ENCODE assay signal across 8 cellular contexts in the genomic region with DNA sequence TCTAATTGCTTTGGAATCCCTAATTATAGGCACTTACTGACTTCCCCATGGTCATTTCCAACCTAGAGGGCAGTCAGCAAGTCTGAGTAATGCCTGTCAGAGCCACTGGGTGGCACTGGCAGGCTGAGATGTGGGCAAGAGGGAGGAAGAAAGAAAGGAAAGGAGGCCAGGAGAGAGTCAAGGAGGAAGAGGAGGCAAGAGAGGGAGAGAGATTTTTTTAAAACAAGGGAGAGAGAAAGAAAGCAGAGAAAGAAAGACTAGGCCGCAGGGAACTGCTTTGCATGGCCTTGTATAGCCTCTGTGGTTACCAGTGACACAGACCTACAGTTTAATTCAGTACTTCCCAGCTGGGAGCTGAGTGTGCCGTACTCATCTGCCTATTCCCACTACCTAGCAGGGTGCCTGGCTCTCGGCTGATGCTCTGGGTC.
DNase-seq lines count a peak whose midpoint lies in the region; ATAC-seq, FAIRE-seq and TF ChIP-seq lines count a peak whose summit lies in the region.

No MANE protein-coding gene starts in this region.

- in situ Hi-C loops in GM12878 (cut with MboI), result loop anchor here (25.0 kb wide), 1 partner anchor 1118 kb away; no protein-coding TSS in a partner anchor

- TF ChIP-seq RAD21 in GM12878 (IDR thresholded peaks at IDR 0.05; ENCODE audit: insufficient read depth, low read depth, low read length), result peak; percentile 100

- ATAC-seq in GM19452 (IDR thresholded peaks at IDR 0.05; ENCODE audit: unreplicated experiment) (peak; percentile 80), GM12878 (peak; percentile 94), GM21825 (IDR thresholded peaks at IDR 0.05; ENCODE audit: unreplicated experiment) (no peak)

- peak; percentile 77 for DNase-seq in Calu3
- DNase-seq in HPDE6-E6E7 (ENCODE audit: extremely low spot score), result peak; percentile 48
- peak in 4 of 5 experiments; percentile 28 to 42 (median 32) for DNase-seq in T-helper 2 cell
- DNase-seq in GM12878 (ENCODE audit: low read depth, low spot score), result peak; percentile 30
- peak; percentile 29 for DNase-seq in iPS DF 6.9 (ENCODE audit: low read depth, low spot score)
- peak; percentile 48 for DNase-seq in stimulated activated CD4-positive, alpha-beta T cell treated with anti-CD3 and anti-CD28 coated beads, Interleukin-12 subunit alpha, Interleukin-12 subunit beta, amount 100 ng/mL, for 4 hours

- RAD21 ChIA-PET in GM12878 (lab: Charles Lee; ENCODE audit: unreplicated experiment), result interaction anchor here (0.5 to 4.9 kb wide), 28 partner anchors 16 to 1126 kb away, joined by 3 to 55 read pairs (median 4); partner anchors contain the start of gene EGR2

- H3K36me3 Mint-ChIP-seq in Calu3 (ENCODE audit: insufficient read depth, unreplicated experiment), result no peaks in the 10 kb centered on the region

- H3K79me2 ChIP-seq in GM12878 (ENCODE audit: control insufficient read depth, insufficient read depth, low read length), result no peaks in the 10 kb centered on the region

- intact Hi-C loops in Calu3 (cut with micrococcal nuclease; ENCODE audit: unreplicated experiment) (loop anchor here (1.0 to 5.0 kb wide), 5 partner anchors 102 to 564 kb away; partner anchors contain the start of gene EGR2), GM12878 (cut with micrococcal nuclease; ENCODE audit: unreplicated experiment) (loop anchor here (1.0 to 10.0 kb wide), 6 partner anchors 157 to 1131 kb away; no protein-coding TSS in a partner anchor)

- BruUV-seq in Calu3 (replicated peaks; lab: Mats Ljungman, UMichigan), result no TSS peak
- no TSS peak for BruUV-seq in GM12878 (replicated peaks; lab: Mats Ljungman, UMichigan)

- H3K27ac ChIP-seq in GM12878 (ENCODE audit: control insufficient read depth, insufficient read depth) (no peak overlapping the region), iPS DF 6.9 (ENCODE audit: low read length) (no peak overlapping the region)

- no peak overlapping the region for H3K9ac ChIP-seq in GM12878 (ENCODE audit: control insufficient read depth, insufficient read depth, low read length)

- peak; percentile 70 for FAIRE-seq in GM12878 (lab: Jason Lieb, UNC)

- no peak overlapping the region for H3K4me3 Mint-ChIP-seq in Calu3 (ENCODE audit: low read depth, unreplicated experiment)

- TF ChIP-seq POLR2A in GM12878 (IDR thresholded peaks at IDR 0.05; ENCODE audit: low read depth, low read length), result no peak

- no peaks in the 10 kb centered on the region for H4K20me1 ChIP-seq in GM12878 (ENCODE audit: control insufficient read depth, insufficient read depth)

- TF ChIP-seq EP300 in GM12878 (IDR thresholded peaks at IDR 0.05; ENCODE audit: borderline replicate concordance in 1 of 2, control insufficient read depth in 1 of 2, low read depth in 2 of 2, low read length in 2 of 2), result no peak

- CTCF ChIA-PET in Calu3 (lab: Charles Lee) (interaction anchor here (0.6 to 2.5 kb wide), 11 partner anchors 88 to 564 kb away, joined by 3 to 13 read pairs (median 3); no protein-coding TSS in a partner anchor), GM12878 (lab: Yijun Ruan, JAX) (interaction anchor here (0.6 to 4.6 kb wide), 41 partner anchors 10 to 1126 kb away, joined by 3 to 64 read pairs (median 4); partner anchors contain the start of gene EGR2)

- no peaks in the 10 kb centered on the region for H3K9me3 Mint-ChIP-seq in Calu3 (ENCODE audit: low read depth, unreplicated experiment)

- 33% methylated on average over 3 of the region's 3 CpGs for WGBS in GM12878 (ENCODE audit: insufficient coverage, insufficient replicate concordance, low lambda C conversion rate, missing lambda C conversion rate)
- no CpG with 5 or more reads among the region's 3 CpGs for WGBS in iPS DF 6.9 (ENCODE audit: insufficient coverage, insufficient read length)

- H3K36me3 ChIP-seq in GM12878 (ENCODE audit: control insufficient read depth in 2 of 2, insufficient read depth in 2 of 2, low read length in 1 of 2) (no peaks in the 10 kb centered on the region), iPS DF 6.9 (ENCODE audit: control insufficient read depth, insufficient read depth, low read length) (no peaks in the 10 kb centered on the region)

- H3K9me3 ChIP-seq in GM12878 (replicated peaks; ENCODE audit: control insufficient read depth, insufficient read depth, low read length) (no peaks in the 10 kb centered on the region; the same call in 2 of the 3 replicates), iPS DF 6.9 (ENCODE audit: control insufficient read depth, insufficient read depth, low read length) (no peaks in the 10 kb centered on the region)

- peaks cover 7% of the 10 kb centered on the region for H3K4me1 ChIP-seq in GM12878 (ENCODE audit: control insufficient read depth, insufficient read depth, low read length)
- H3K4me1 ChIP-seq in iPS DF 6.9 (ENCODE audit: control insufficient read depth, insufficient read depth, low read length), result no peaks in the 10 kb centered on the region; the same call in 1 of the 2 replicates

- peak; percentile 94 for TF ChIP-seq CTCF in Calu3 (IDR thresholded peaks at IDR 0.05; ENCODE audit: unreplicated experiment)
- TF ChIP-seq CTCF in GM12878 (IDR thresholded peaks at IDR 0.05 in 2 of 3, conservative IDR thresholded peaks at IDR 0.05 in 1 of 3; ENCODE audit: control insufficient read depth in 2 of 3, extremely low read depth in 1 of 3, insufficient read depth in 1 of 3, low read depth in 3 of 3, low read length in 3 of 3), result peak; percentile 90 to 97 (median 95)

- H3K27me3 Mint-ChIP-seq in Calu3 (ENCODE audit: unreplicated experiment), result no peaks in the 10 kb centered on the region

- H3K4me2 ChIP-seq in GM12878 (ENCODE audit: control insufficient read depth, insufficient read depth), result no peak overlapping the region; the same call in 1 of the 2 replicates

- no peak overlapping the region for H2AFZ ChIP-seq in GM12878 (ENCODE audit: control insufficient read depth, low read depth, low read length)

- SMC1A ChIA-PET in GM12878 (lab: Charles Lee; ENCODE audit: uncharacterized antibody, unreplicated experiment), result interaction anchor here (0.6 to 4.9 kb wide), 34 partner anchors 10 to 1035 kb away, joined by 3 to 46 read pairs (median 5); partner anchors contain the start of gene EGR2

- no peak overlapping the region for H3K4me3 ChIP-seq in GM12878
- H3K4me3 ChIP-seq in iPS DF 6.9 (ENCODE audit: low read length), result no peak overlapping the region

- POLR2A ChIA-PET in GM12878 (lab: Charles Lee), result interaction anchor here (1.9 kb wide), 1 partner anchor 217 kb away, joined by 5 read pairs; no protein-coding TSS in a partner anchor

- H3K27me3 ChIP-seq in GM12878 (replicated peaks in 1 of 2; ENCODE audit: control insufficient read depth in 2 of 2, insufficient read depth in 2 of 2, low read length in 1 of 2) (no peaks in the 10 kb centered on the region), iPS DF 6.9 (ENCODE audit: control insufficient read depth, insufficient read depth, low read length) (no peaks in the 10 kb centered on the region)

- H3K27ac Mint-ChIP-seq in Calu3 (ENCODE audit: unreplicated experiment), result no peak overlapping the region

- H3K4me1 Mint-ChIP-seq in Calu3 (ENCODE audit: low read depth, unreplicated experiment), result no peaks in the 10 kb centered on the region

TF ChIP-seq in GM12878, 131 proteins besides CTCF, POLR2A, EP300 and RAD21 (continues in another document):
- TF ChIP-seq MTA2 (IDR thresholded peaks at IDR 0.05; ENCODE audit: low read depth) (no peak), POU2F2 (IDR thresholded peaks at IDR 0.05; ENCODE audit: borderline replicate concordance, low read depth, low read length) (0 out of 3 replicates have a peak, but pooled peaks have one; percentile 38), HDGF (IDR thresholded peaks at IDR 0.05) (0 out of 2 replicates have a peak, but pooled peaks have one; percentile 64), MEF2A (IDR thresholded peaks at IDR 0.05; ENCODE audit: insufficient read depth, low read depth, low read length) (peak; percentile 55; the same call in 1 of the 2 replicates), HDAC2 (IDR thresholded peaks at IDR 0.05) (no peak), YY1 (IDR thresholded peaks at IDR 0.05; ENCODE audit: low read depth, low read length) (peak; percentile 26; the same call in 1 of the 2 replicates), IKZF1 (conservative IDR thresholded peaks at IDR 0.05) (peak; percentile 43; the same call in 1 of the 2 replicates), RUNX3 (IDR thresholded peaks at IDR 0.05; ENCODE audit: low read length) (peak; percentile 51), EZH2 (IDR thresholded peaks at IDR 0.05; ENCODE audit: borderline replicate concordance, control insufficient read depth, low read depth, low read length) (no peak), SPI1 (IDR thresholded peaks at IDR 0.05; ENCODE audit: borderline replicate concordance, insufficient read depth, low read depth, low read length) (peak; percentile 15; the same call in 1 of the 2 replicates), IKZF2 (IDR thresholded peaks at IDR 0.05) (peak in 1 of 2 experiments; percentile 27; a peak in 2 of 4 replicates), CHD4 (IDR thresholded peaks at IDR 0.05) (no peak), NBN (IDR thresholded peaks at IDR 0.05) (peak; percentile 81), KDM1A (IDR thresholded peaks at IDR 0.05; ENCODE audit: borderline replicate concordance) (no peak)
- TF ChIP-seq, protein P1, sequence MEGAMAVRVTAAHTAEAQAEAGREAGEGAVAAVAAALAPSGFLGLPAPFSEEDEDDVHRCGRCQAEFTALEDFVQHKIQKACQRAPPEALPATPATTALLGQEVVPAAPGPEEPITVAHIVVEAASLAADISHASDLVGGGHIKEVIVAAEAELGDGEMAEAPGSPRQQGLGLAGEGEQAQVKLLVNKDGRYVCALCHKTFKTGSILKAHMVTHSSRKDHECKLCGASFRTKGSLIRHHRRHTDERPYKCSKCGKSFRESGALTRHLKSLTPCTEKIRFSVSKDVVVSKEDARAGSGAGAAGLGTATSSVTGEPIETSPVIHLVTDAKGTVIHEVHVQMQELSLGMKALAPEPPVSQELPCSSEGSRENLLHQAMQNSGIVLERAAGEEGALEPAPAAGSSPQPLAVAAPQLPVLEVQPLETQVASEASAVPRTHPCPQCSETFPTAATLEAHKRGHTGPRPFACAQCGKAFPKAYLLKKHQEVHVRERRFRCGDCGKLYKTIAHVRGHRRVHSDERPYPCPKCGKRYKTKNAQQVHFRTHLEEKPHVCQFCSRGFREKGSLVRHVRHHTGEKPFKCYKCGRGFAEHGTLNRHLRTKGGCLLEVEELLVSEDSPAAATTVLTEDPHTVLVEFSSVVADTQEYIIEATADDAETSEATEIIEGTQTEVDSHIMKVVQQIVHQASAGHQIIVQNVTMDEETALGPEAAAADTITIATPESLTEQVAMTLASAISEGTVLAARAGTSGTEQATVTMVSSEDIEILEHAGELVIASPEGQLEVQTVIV (IDR thresholded peaks at IDR 0.05; ENCODE audit: borderline replicate concordance, partially characterized antibody), result no peak
